In the genomic region with DNA sequence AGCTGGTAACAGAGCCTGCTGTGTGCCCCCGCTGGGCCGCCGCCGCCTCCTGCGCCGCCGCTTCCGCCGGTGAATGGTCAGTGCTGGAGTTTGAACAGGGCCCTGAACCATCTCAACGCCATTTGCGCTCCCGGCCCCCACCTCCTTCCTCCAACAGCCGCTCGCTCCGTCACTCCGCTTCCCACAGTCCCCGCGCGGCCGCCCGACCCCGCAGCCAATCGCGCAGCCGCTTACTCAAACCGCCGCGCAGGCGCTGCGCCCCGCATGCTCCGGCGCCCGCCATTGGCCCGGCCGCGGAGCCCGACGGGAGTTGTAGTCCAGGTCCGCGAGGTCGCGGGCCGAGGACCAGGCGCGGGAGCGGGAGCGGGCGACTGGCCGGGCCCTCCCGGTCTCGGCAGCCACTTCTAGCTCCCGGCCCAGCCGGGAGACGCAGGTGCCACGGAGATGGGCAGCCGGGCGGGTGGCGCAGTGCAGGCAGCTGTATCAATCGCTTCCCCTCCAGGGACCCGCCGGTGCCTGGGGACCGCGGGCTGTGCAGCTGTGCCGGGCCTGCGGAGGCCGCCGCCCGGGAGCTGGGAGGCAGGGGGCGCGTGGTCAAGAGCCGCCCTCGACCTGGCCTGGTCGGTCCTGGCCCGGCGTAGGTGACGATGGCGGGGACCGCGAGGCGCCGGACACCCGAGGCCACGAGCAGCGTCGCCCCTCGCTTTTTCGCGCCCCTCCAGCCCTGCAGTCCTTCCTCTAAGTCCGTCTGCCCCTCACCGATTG, we compare ENCODE assay signal across 8 cellular contexts. TPM values are rescaled to one million over a fixed set of nuclear protein-coding genes. Genes with fewer than 3 reads are reported as not detected.
DNase-seq lines count a peak whose midpoint lies in the region; ATAC-seq and TF ChIP-seq lines count a peak whose summit lies in the region.

A gene with protein sequence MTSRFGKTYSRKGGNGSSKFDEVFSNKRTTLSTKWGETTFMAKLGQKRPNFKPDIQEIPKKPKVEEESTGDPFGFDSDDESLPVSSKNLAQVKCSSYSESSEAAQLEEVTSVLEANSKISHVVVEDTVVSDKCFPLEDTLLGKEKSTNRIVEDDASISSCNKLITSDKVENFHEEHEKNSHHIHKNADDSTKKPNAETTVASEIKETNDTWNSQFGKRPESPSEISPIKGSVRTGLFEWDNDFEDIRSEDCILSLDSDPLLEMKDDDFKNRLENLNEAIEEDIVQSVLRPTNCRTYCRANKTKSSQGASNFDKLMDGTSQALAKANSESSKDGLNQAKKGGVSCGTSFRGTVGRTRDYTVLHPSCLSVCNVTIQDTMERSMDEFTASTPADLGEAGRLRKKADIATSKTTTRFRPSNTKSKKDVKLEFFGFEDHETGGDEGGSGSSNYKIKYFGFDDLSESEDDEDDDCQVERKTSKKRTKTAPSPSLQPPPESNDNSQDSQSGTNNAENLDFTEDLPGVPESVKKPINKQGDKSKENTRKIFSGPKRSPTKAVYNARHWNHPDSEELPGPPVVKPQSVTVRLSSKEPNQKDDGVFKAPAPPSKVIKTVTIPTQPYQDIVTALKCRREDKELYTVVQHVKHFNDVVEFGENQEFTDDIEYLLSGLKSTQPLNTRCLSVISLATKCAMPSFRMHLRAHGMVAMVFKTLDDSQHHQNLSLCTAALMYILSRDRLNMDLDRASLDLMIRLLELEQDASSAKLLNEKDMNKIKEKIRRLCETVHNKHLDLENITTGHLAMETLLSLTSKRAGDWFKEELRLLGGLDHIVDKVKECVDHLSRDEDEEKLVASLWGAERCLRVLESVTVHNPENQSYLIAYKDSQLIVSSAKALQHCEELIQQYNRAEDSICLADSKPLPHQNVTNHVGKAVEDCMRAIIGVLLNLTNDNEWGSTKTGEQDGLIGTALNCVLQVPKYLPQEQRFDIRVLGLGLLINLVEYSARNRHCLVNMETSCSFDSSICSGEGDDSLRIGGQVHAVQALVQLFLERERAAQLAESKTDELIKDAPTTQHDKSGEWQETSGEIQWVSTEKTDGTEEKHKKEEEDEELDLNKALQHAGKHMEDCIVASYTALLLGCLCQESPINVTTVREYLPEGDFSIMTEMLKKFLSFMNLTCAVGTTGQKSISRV (N-terminal part only) (minus strand): TSS at position 173 of the 765 bp plus-strand sequence. CDS start 3,723 bp downstream, outside the sequence.

- H4K20me1 ChIP-seq in DND-41 (ENCODE audit: insufficient read depth, low read length), result peaks cover 38% of the 10 kb centered on the region

- intact Hi-C loops in esophagus squamous epithelium (cut with DNase I), result no loop called here

- H3K9me3 ChIP-seq in DND-41 (ENCODE audit: insufficient read depth, low read length, severe bottlenecking), result no peaks in the 10 kb centered on the region
- no peaks in the 10 kb centered on the region for H3K9me3 ChIP-seq in KOPT-K1 (ENCODE audit: insufficient read depth, low read length, poor library complexity, severe bottlenecking)
- H3K9me3 ChIP-seq in esophagus squamous epithelium, result no peaks in the 10 kb centered on the region

- TF ChIP-seq POLR2A in esophagus squamous epithelium (IDR thresholded peaks at IDR 0.05), result peak in 3 of 4 donors; percentile 68 to 90 (median 87)

- H2AFZ ChIP-seq in DND-41 (ENCODE audit: low read depth, low read length), result peak within 1 kb of the TSS; percentile 84

- no peak for TF ChIP-seq CTCF in DND-41 (IDR thresholded peaks at IDR 0.05; ENCODE audit: borderline replicate concordance, extremely low read depth, low read length, poor library complexity, severe bottlenecking)
- peak in 1 of 6 experiments; percentile 26 for TF ChIP-seq CTCF in esophagus squamous epithelium (IDR thresholded peaks at IDR 0.05)

- H3K27me3 ChIP-seq in DND-41 (ENCODE audit: insufficient read depth, low read length, poor library complexity), result no peaks in the 10 kb centered on the region
- no peaks in the 10 kb centered on the region for H3K27me3 ChIP-seq in esophagus squamous epithelium

- peaks cover 74% of the 10 kb centered on the region for H3K79me2 ChIP-seq in DND-41 (ENCODE audit: insufficient read depth, low read length)

- H3K4me3 ChIP-seq in DND-41 (ENCODE audit: low read depth in 1 of 2, low read length in 2 of 2) (peak within 1 kb of the TSS; percentile 67 to 100), esophagus squamous epithelium (peak within 1 kb of the TSS; percentile 78 to 98 (median 90))

- peak; percentile 92 for DNase-seq in DND-41
- peak; percentile 91 for DNase-seq in RKO (ENCODE audit: low spot score)
- DNase-seq in activated T-helper 1 cell treated with Interleukin-2 at 50 U/mL for 16 hours (ENCODE audit: low read depth), result peak; percentile 92
- peak; percentile 60 for DNase-seq in esophagus squamous epithelium (lab: John Stamatoyannopoulos, UW)
- DNase-seq in myocyte (ENCODE audit: low read depth), result peak; percentile 94
- DNase-seq in stimulated activated CD8-positive, alpha-beta memory T cell treated with anti-CD3 and anti-CD28 coated beads, Interleukin-7, amount 100 ng/mL, for 4 hours (ENCODE audit: low read depth in 2 of 2), result peak; percentile 81 to 94

- WGBS in esophagus squamous epithelium, 2 donors, result 0 to 1% methylated on average over 23 to 26 of the region's 91 CpGs

- H3K36me3 ChIP-seq in DND-41 (ENCODE audit: insufficient read depth, low read length) (peaks cover 27% of the 10 kb centered on the region), KOPT-K1 (ENCODE audit: insufficient read depth, low read length) (peaks cover 21% of the 10 kb centered on the region), esophagus squamous epithelium (peaks cover 0 to 17% (median 0%) of the 10 kb centered on the region in 3 donors)

- peak within 1 kb of the TSS; percentile 91 for H3K9ac ChIP-seq in DND-41 (ENCODE audit: low read depth, low read length)

- H3K4me2 ChIP-seq in DND-41 (ENCODE audit: insufficient read depth, low read length), result peak within 1 kb of the TSS; percentile 96

- peaks cover 49% of the 10 kb centered on the region for H3K4me1 ChIP-seq in DND-41 (ENCODE audit: insufficient read depth, low read length)
- peaks cover 0 to 62% (median 29%) of the 10 kb centered on the region in 3 donors for H3K4me1 ChIP-seq in esophagus squamous epithelium

- H3K27ac ChIP-seq in DND-41 (ENCODE audit: low read length), result peak within 1 kb of the TSS; percentile 78
- peak within 1 kb of the TSS; percentile 87 for H3K27ac ChIP-seq in KOPT-K1 (ENCODE audit: low read depth, low read length, poor library complexity, severe bottlenecking)
- peak within 1 kb of the TSS; percentile 96 to 99 (median 98) for H3K27ac ChIP-seq in esophagus squamous epithelium

- ATAC-seq in DND-41 (ENCODE audit: insufficient read depth, low read depth), result peak; percentile 94
- peak; percentile 95 for ATAC-seq in GM21825 (IDR thresholded peaks at IDR 0.05; ENCODE audit: unreplicated experiment)

RNA-seq across cellular contexts. Expression of the gene that starts here (rescaled TPM):
- total RNA-seq in esophagus squamous epithelium, result 10 to 100 TPM; 21.4 to 44.4 (median 28.2) TPM
- 34.9 and 36.1 TPM in 2 replicates for total RNA-seq in myocyte
- polyA plus RNA-seq in myocyte (2012), result 15.7 TPM

Comparison
In these comparisons a context has a peak if more than half of its experiments do, and no peak if none do; other contexts are left out.
1. Peak in every context shown above with its lines: DNase-seq, ATAC-seq, H3K4me3 ChIP-seq and H3K27ac ChIP-seq.